Comparison of ENCODE assay signal across 34 cellular contexts in the genomic region with DNA sequence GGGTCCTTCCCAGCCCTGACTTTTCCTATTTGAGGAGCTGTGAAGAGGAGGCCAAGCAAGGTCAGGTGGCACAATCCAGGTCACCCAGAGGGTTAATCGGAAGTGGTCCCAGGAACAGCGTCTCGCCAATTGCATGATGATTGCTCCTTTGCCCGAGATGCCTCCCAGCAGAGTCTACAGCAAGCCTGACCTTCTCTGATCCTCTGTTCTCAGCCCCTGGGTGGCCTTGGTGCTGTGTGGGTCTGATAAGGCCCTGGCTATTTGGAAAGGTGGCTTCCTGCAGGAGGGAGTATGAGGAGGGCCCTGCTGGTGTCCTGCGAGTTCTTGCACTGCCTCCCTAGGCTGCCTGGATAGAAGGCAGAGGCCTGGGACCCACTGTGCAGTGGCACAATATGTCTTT.
"Had no signal": no experiment of that assay in that cellular context is flagged by ENCODE, and none has a peak within 500 bp of the region (broad histone marks: within the 10 kb centered on the region; RNA-seq: fewer than 3 reads in every experiment).

No MANE protein-coding gene starts in this region.

- H3K36me3 ChIP-seq: adrenal gland, MG63 had no signal

- H3K4me1 Mint-ChIP-seq: activated B cell treated with CpG ODN at 0.5 μM for 24 hours, brain had no signal

- H3K27ac ChIP-seq: adrenal gland, RWPE1, VCaP had no signal

- H3K4me3 ChIP-seq: adrenal gland, MG63 had no signal

- FAIRE-seq: RCC 7860 had no signal

- ATAC-seq: activated naive CD4-positive, alpha-beta T cell treated with anti-CD3 and anti-CD28 coated beads, Interleukin-2, amount 50 U/mL, for 72 hours; activated T-cell treated with anti-CD3 and anti-CD28 coated beads, Interleukin-2, amount 50 U/mL, for 4 hours; PC-3 had no signal

- H3K9me3 ChIP-seq: adrenal gland, MG63 had no signal

- H3K27me3 ChIP-seq: adrenal gland had no signal

- DNase-seq: activated B cell treated with CpG ODN at 0.5 μM for 24 hours; activated CD4-positive, alpha-beta memory T cell treated with anti-CD3 and anti-CD28 coated beads for 36 hours; activated CD4-positive, alpha-beta T cell treated with anti-CD3 and anti-CD28 coated beads for 4 hours; activated CD4-positive, alpha-beta T cell treated with anti-CD3 and anti-CD28 coated beads, Interleukin-2, amount 50 U/mL, for 1 hour; activated CD4-positive, CD25-positive, alpha-beta regulatory T cell treated with anti-CD3 and anti-CD28 coated beads, Interleukin-2, amount 50 U/mL, for 72 hours; activated CD8-positive, alpha-beta memory T cell treated with anti-CD3 and anti-CD28 coated beads, Interleukin-2, amount 50 U/mL, for 4 hours; activated gamma-delta T cell treated with Interleukin-2 at 50 U/mL for 16 hours; activated naive CD4-positive, alpha-beta T cell treated with anti-CD3 and anti-CD28 coated beads for 36 hours; activated T-cell treated with anti-CD3 and anti-CD28 coated beads for 4 hours; activated T-cell treated with anti-CD3 and anti-CD28 coated beads, Interleukin-2, amount 50 U/mL, for 4 hours; Kasumi-1; KG1; MG63; NCI-H1048; NCI-H1105 treated with DMSO at 0.1 percent for 48 hours; NCI-H1436; NCI-H1694; NCI-H1930; NCI-H2081 treated with DMSO at 0.1 percent for 48 hours; NCI-H345; NCI-H524 treated with DMSO at 0.1 percent for 48 hours; PC-3; Right ventricle myocardium superior; SW 1271; T-helper 1 cell; T-helper 2 cell; T-helper 9 cell had no signal

- H3K9me3 Mint-ChIP-seq: activated B cell treated with CpG ODN at 0.5 μM for 24 hours; activated CD4-positive, alpha-beta memory T cell treated with anti-CD3 and anti-CD28 coated beads for 36 hours; activated naive CD4-positive, alpha-beta T cell treated with anti-CD3 and anti-CD28 coated beads for 36 hours; activated naive CD4-positive, alpha-beta T cell treated with anti-CD3 and anti-CD28 coated beads, Interleukin-2, amount 50 U/mL, for 72 hours; activated T-cell treated with anti-CD3 and anti-CD28 coated beads, Interleukin-2, amount 50 U/mL, for 4 hours; activated T-helper 1 cell treated with anti-CD3 and anti-CD28 coated beads, Interleukin-12 subunit alpha, Interleukin-12 subunit beta, Interleukin-2, Interleukin-4 antibody, amounts not matched to agents 30 ng/mL and 10 ng/mL and 1 ng/mL, durations not matched to agents 14 hours and 24 hours and 36 hours; brain had no signal

- H3K36me3 Mint-ChIP-seq: activated CD4-positive, alpha-beta memory T cell treated with anti-CD3 and anti-CD28 coated beads for 36 hours; activated naive CD4-positive, alpha-beta T cell treated with anti-CD3 and anti-CD28 coated beads, Interleukin-2, amount 50 U/mL, for 72 hours; brain had no signal

- H3K27ac Mint-ChIP-seq: activated B cell treated with CpG ODN at 0.5 μM for 24 hours; activated CD4-positive, alpha-beta memory T cell treated with anti-CD3 and anti-CD28 coated beads for 36 hours; activated naive CD4-positive, alpha-beta T cell treated with anti-CD3 and anti-CD28 coated beads for 36 hours; activated naive CD4-positive, alpha-beta T cell treated with anti-CD3 and anti-CD28 coated beads, Interleukin-2, amount 50 U/mL, for 72 hours; activated T-helper 1 cell treated with anti-CD3 and anti-CD28 coated beads, Interleukin-12 subunit alpha, Interleukin-12 subunit beta, Interleukin-2, Interleukin-4 antibody, amounts not matched to agents 30 ng/mL and 10 ng/mL and 1 ng/mL, durations not matched to agents 14 hours and 24 hours and 36 hours; brain had no signal

- H3K4me3 Mint-ChIP-seq: activated B cell treated with CpG ODN at 0.5 μM for 24 hours; activated CD4-positive, alpha-beta memory T cell treated with anti-CD3 and anti-CD28 coated beads for 36 hours; activated naive CD4-positive, alpha-beta T cell treated with anti-CD3 and anti-CD28 coated beads for 36 hours; activated T-cell treated with anti-CD3 and anti-CD28 coated beads, Interleukin-2, amount 50 U/mL, for 4 hours; activated T-helper 1 cell treated with anti-CD3 and anti-CD28 coated beads, Interleukin-12 subunit alpha, Interleukin-12 subunit beta, Interleukin-2, Interleukin-4 antibody, amounts not matched to agents 30 ng/mL and 10 ng/mL and 1 ng/mL, durations not matched to agents 14 hours and 24 hours and 36 hours; brain had no signal
